8 cellular contexts compared by ENCODE assay signal in genomic region chr5:172716796-172717313, GRCh38. TPM values are rescaled to one million over a fixed set of nuclear protein-coding genes. Genes with fewer than 3 reads are reported as not detected.
DNase-seq lines count a peak whose midpoint lies in the region; ATAC-seq, FAIRE-seq and TF ChIP-seq lines count a peak whose summit lies in the region.

No MANE protein-coding gene starts in this region.

- H3K27ac Mint-ChIP-seq in natural killer cell = no peak overlapping the region
- peak overlapping the region; percentile 63 for H3K27ac Mint-ChIP-seq in stimulated activated effector memory CD8-positive, alpha-beta T cell treated with anti-CD3 and anti-CD28 coated beads, Interleukin-12 subunit alpha, Interleukin-12 subunit beta, amount 100 ng/mL, for 72 hours

- no peaks in the 10 kb centered on the region for H3K9me3 Mint-ChIP-seq in activated T-cell treated with anti-CD3 and anti-CD28 coated beads, Interleukin-2, amount 50 U/mL, for 4 hours
- no peaks in the 10 kb centered on the region for H3K9me3 Mint-ChIP-seq in natural killer cell
- no peaks in the 10 kb centered on the region for H3K9me3 Mint-ChIP-seq in stimulated activated effector memory CD8-positive, alpha-beta T cell treated with anti-CD3 and anti-CD28 coated beads, Interleukin-12 subunit alpha, Interleukin-12 subunit beta, amount 100 ng/mL, for 72 hours

- intact Hi-C loops in natural killer cell (cut with micrococcal nuclease) = loop anchor here (1.0 kb wide), 1 partner anchor 215 kb away; no protein-coding TSS in a partner anchor

- H3K4me1 Mint-ChIP-seq in activated T-cell treated with anti-CD3 and anti-CD28 coated beads, Interleukin-2, amount 50 U/mL, for 4 hours (ENCODE audit: low read depth) = peaks cover 6% of the 10 kb centered on the region
- H3K4me1 Mint-ChIP-seq in natural killer cell = peaks cover 20 to 27% of the 10 kb centered on the region in 2 donors
- peaks cover 19% of the 10 kb centered on the region for H3K4me1 Mint-ChIP-seq in stimulated activated effector memory CD8-positive, alpha-beta T cell treated with anti-CD3 and anti-CD28 coated beads, Interleukin-12 subunit alpha, Interleukin-12 subunit beta, amount 100 ng/mL, for 72 hours

- peak; percentile 84 for DNase-seq in EH (ENCODE audit: low read depth)
- peak; percentile 83 for DNase-seq in HTR-8/SVneo (ENCODE audit: insufficient read length, low spot score)
- peak; percentile 55 for DNase-seq in OCI-M2 (lab: John Stamatoyannopoulos, UW; ENCODE audit: unreplicated experiment)
- peak; percentile 87 for DNase-seq in activated T-cell treated with anti-CD3 and anti-CD28 coated beads, Interleukin-2, amount 50 U/mL, for 4 hours
- DNase-seq in fibroblast of gingiva (ENCODE audit: low read depth) = peak; percentile 74
- DNase-seq in natural killer cell = peak; percentile 84
- DNase-seq in stimulated activated effector memory CD8-positive, alpha-beta T cell treated with anti-CD3 and anti-CD28 coated beads, Interleukin-12 subunit alpha, Interleukin-12 subunit beta, amount 100 ng/mL, for 72 hours (ENCODE audit: low spot score in 2 of 2) = peak; percentile 81 to 91
- no peak for DNase-seq in cortex of kidney (lab: John Stamatoyannopoulos, UW)

- H3K36me3 Mint-ChIP-seq in activated T-cell treated with anti-CD3 and anti-CD28 coated beads, Interleukin-2, amount 50 U/mL, for 4 hours (ENCODE audit: insufficient read depth) = no peaks in the 10 kb centered on the region
- no peaks in the 10 kb centered on the region for H3K36me3 Mint-ChIP-seq in natural killer cell
- peaks cover 11% of the 10 kb centered on the region for H3K36me3 Mint-ChIP-seq in stimulated activated effector memory CD8-positive, alpha-beta T cell treated with anti-CD3 and anti-CD28 coated beads, Interleukin-12 subunit alpha, Interleukin-12 subunit beta, amount 100 ng/mL, for 72 hours

- peak; percentile 13 for FAIRE-seq in HTR-8/SVneo (lab: Jason Lieb, UNC)

- peaks cover 11% of the 10 kb centered on the region for H3K27me3 Mint-ChIP-seq in activated T-cell treated with anti-CD3 and anti-CD28 coated beads, Interleukin-2, amount 50 U/mL, for 4 hours (ENCODE audit: low read depth)
- H3K27me3 Mint-ChIP-seq in natural killer cell (ENCODE audit: low read depth in 2 of 2) = peaks cover 9 to 31% of the 10 kb centered on the region in 2 donors

- peak; percentile 83 for TF ChIP-seq CTCF in natural killer cell (IDR thresholded peaks at IDR 0.05)

- no peak overlapping the region for H3K4me3 Mint-ChIP-seq in activated T-cell treated with anti-CD3 and anti-CD28 coated beads, Interleukin-2, amount 50 U/mL, for 4 hours
- H3K4me3 Mint-ChIP-seq in natural killer cell = no peak overlapping the region
- peak overlapping the region; percentile 12 for H3K4me3 Mint-ChIP-seq in stimulated activated effector memory CD8-positive, alpha-beta T cell treated with anti-CD3 and anti-CD28 coated beads, Interleukin-12 subunit alpha, Interleukin-12 subunit beta, amount 100 ng/mL, for 72 hours

- peak; percentile 74 to 81 for ATAC-seq in activated T-cell treated with anti-CD3 and anti-CD28 coated beads, Interleukin-2, amount 50 U/mL, for 4 hours
- ATAC-seq in natural killer cell = peak; percentile 77 to 78 (median 78)
- peak; percentile 74 for ATAC-seq in stimulated activated effector memory CD8-positive, alpha-beta T cell treated with anti-CD3 and anti-CD28 coated beads, Interleukin-12 subunit alpha, Interleukin-12 subunit beta, amount 100 ng/mL, for 72 hours

RNA-seq across cellular contexts. Expression of gene DUSP1, which starts 54.1 kb away (rescaled TPM):
- 10 to 100 TPM; 11.4 to 15.0 (median 15.0) TPM for total RNA-seq in activated T-cell treated with anti-CD3 and anti-CD28 coated beads, Interleukin-2, amount 50 U/mL, for 4 hours
- 1,000 to 10,000 TPM; 1,579 to 2,725 (median 2,168) TPM for total RNA-seq in natural killer cell

Comparison
In these comparisons a context has a peak if more than half of its experiments do, and no peak if none do; other contexts are left out.
1. RNA of gene DUSP1, which starts 54.1 kb away (total RNA-seq): 1,579 to 2,725 TPM in natural killer cell; 11.4 to 15.0 TPM in activated T-cell treated with anti-CD3 and anti-CD28 coated beads, Interleukin-2, amount 50 U/mL, for 4 hours; every median in the first group is over 10 times any median in the second.
2. Peak in every context shown above with its lines, with median percentiles within 50 percentile points of each other: ATAC-seq.